In genomic region chr2:12556762-12557161, GRCh38 we compare ENCODE assay signal across 10 cellular contexts.
A peak's percentile ranks its signal among the peaks of the same experiment; 100 is the strongest.
DNase-seq lines count a peak whose midpoint lies in the region; ATAC-seq, FAIRE-seq and TF ChIP-seq lines count a peak whose summit lies in the region.
"Had no signal": no experiment of that assay in that cellular context is flagged by ENCODE, and none has a peak within 500 bp of the region (broad histone marks: within the 10 kb centered on the region; RNA-seq: fewer than 3 reads in every experiment).

No MANE protein-coding gene starts in this region.

- no peak overlapping the region for H3K4me2 ChIP-seq in hepatocyte
- H3K4me2 ChIP-seq: PC-9 had no signal

- no peaks in the 10 kb centered on the region for H4K20me1 ChIP-seq in hepatocyte (ENCODE audit: insufficient read depth, poor library complexity, severe bottlenecking)

- peak overlapping the region in 1 of 2 donors; percentile 9 for H3K4me3 Mint-ChIP-seq in activated T-cell treated with anti-CD3 and anti-CD28 coated beads, Interleukin-2, amount 50 U/mL, for 72 hours

- 47% methylated on average over 5 of the region's 5 CpGs for WGBS in hepatocyte (ENCODE audit: low lambda C conversion rate, missing lambda C conversion rate)
- WGBS in heart left ventricle, 4 donors, result 84 to 92% (median 88%) methylated on average over 5 of the region's 5 CpGs

- no peak overlapping the region for H2AFZ ChIP-seq in hepatocyte
- H2AFZ ChIP-seq: PC-9 had no signal

- peaks cover 0 to 3% of the 10 kb centered on the region in 2 donors for H3K9me3 Mint-ChIP-seq in activated T-cell treated with anti-CD3 and anti-CD28 coated beads, Interleukin-2, amount 50 U/mL, for 72 hours

- no peaks in the 10 kb centered on the region for H3K36me3 ChIP-seq in hepatocyte (replicated peaks; ENCODE audit: insufficient read depth, low read depth)
- no peaks in the 10 kb centered on the region for H3K36me3 ChIP-seq in ascending aorta
- H3K36me3 ChIP-seq in kidney (ENCODE audit: control insufficient read depth in 1 of 2, insufficient read depth in 2 of 2, low read length in 2 of 2), result no peaks in the 10 kb centered on the region
- no peaks in the 10 kb centered on the region for H3K36me3 ChIP-seq in heart left ventricle

- peaks cover 37% of the 10 kb centered on the region for H3K4me1 Mint-ChIP-seq in activated T-cell treated with anti-CD3 and anti-CD28 coated beads, Interleukin-2, amount 50 U/mL, for 72 hours (ENCODE audit: low read depth)

- H3K9ac ChIP-seq in kidney (ENCODE audit: low read length in 2 of 2), result no peak overlapping the region

- TF ChIP-seq POLR2A in heart left ventricle (IDR thresholded peaks at IDR 0.05), result no peak

- FAIRE-seq in kidney (lab: Jason Lieb, UNC), result no peak

- H3K27ac ChIP-seq in hepatocyte, result peak overlapping the region; percentile 70
- H3K27ac ChIP-seq in ascending aorta, result no peak overlapping the region
- no peak overlapping the region for H3K27ac ChIP-seq in kidney (ENCODE audit: low read depth in 2 of 2, low read length in 2 of 2)
- no peak overlapping the region for H3K27ac ChIP-seq in heart left ventricle
- H3K27ac ChIP-seq: PC-9 had no signal

- peaks cover 12% of the 10 kb centered on the region for H3K4me1 ChIP-seq in hepatocyte (ENCODE audit: insufficient read depth)
- peaks cover 0 to 12% of the 10 kb centered on the region in 2 donors for H3K4me1 ChIP-seq in ascending aorta
- H3K4me1 ChIP-seq in kidney (ENCODE audit: control insufficient read depth in 1 of 2, insufficient read depth in 1 of 2, low read depth in 1 of 2, low read length in 2 of 2), result peaks cover 0 to 7% of the 10 kb centered on the region in 2 donors
- H3K4me1 ChIP-seq in heart left ventricle, result peaks cover 0 to 23% (median 10%) of the 10 kb centered on the region in 12 donors

- no peak overlapping the region for H3K4me3 ChIP-seq in hepatocyte
- no peak overlapping the region for H3K4me3 ChIP-seq in ascending aorta
- no peak overlapping the region for H3K4me3 ChIP-seq in kidney (ENCODE audit: low read length in 2 of 2)
- no peak overlapping the region for H3K4me3 ChIP-seq in heart left ventricle
- H3K4me3 ChIP-seq: PC-9 had no signal

- TF ChIP-seq CTCF in hepatocyte (IDR thresholded peaks at IDR 0.05; ENCODE audit: poor library complexity) (no peak), ascending aorta (IDR thresholded peaks at IDR 0.05) (no peak), kidney (IDR thresholded peaks at IDR 0.05; ENCODE audit: borderline replicate concordance, extremely low read depth, insufficient read depth) (no peak), heart left ventricle (IDR thresholded peaks at IDR 0.05) (no peak)

- no peaks in the 10 kb centered on the region for H3K36me3 Mint-ChIP-seq in activated T-cell treated with anti-CD3 and anti-CD28 coated beads, Interleukin-2, amount 50 U/mL, for 72 hours (ENCODE audit: insufficient read depth in 2 of 2)

- DNase-seq in CD1c-positive myeloid dendritic cell (ENCODE audit: extremely low spot score) (peak; percentile 40), HT-29 (ENCODE audit: low spot score) (peak; percentile 3), hepatocyte (ENCODE audit: low spot score) (peak; percentile 62), ascending aorta (ENCODE audit: low spot score in 2 of 2) (no peak), NCI-H1105 treated with DMSO at 0.1 percent for 48 hours (lab: John Stamatoyannopoulos, UW) (no peak), kidney (no peak), heart left ventricle (no peak)
- peak; percentile 11 to 20 for DNase-seq in activated T-cell treated with anti-CD3 and anti-CD28 coated beads, Interleukin-2, amount 50 U/mL, for 72 hours
- DNase-seq: kidney glomerular epithelial cell had no signal

- H3K27me3 Mint-ChIP-seq in activated T-cell treated with anti-CD3 and anti-CD28 coated beads, Interleukin-2, amount 50 U/mL, for 72 hours (ENCODE audit: low read depth), result no peaks in the 10 kb centered on the region

- no peaks in the 10 kb centered on the region for H3K9me3 ChIP-seq in hepatocyte (ENCODE audit: low read depth)
- H3K9me3 ChIP-seq in ascending aorta, result no peaks in the 10 kb centered on the region
- H3K9me3 ChIP-seq in kidney (ENCODE audit: control insufficient read depth in 1 of 2, low read length in 2 of 2), result no peaks in the 10 kb centered on the region
- H3K9me3 ChIP-seq in heart left ventricle, result no peaks in the 10 kb centered on the region

- no peaks in the 10 kb centered on the region for H3K27me3 ChIP-seq in hepatocyte
- no peaks in the 10 kb centered on the region for H3K27me3 ChIP-seq in ascending aorta
- no peaks in the 10 kb centered on the region for H3K27me3 ChIP-seq in heart left ventricle

- no peaks in the 10 kb centered on the region for H3K9me2 ChIP-seq in hepatocyte (replicated peaks; ENCODE audit: insufficient read depth)

- no peaks in the 10 kb centered on the region for H3K79me2 ChIP-seq in hepatocyte

- ATAC-seq in activated T-cell treated with anti-CD3 and anti-CD28 coated beads, Interleukin-2, amount 50 U/mL, for 72 hours (replicated peaks in 1 of 2), result peak; percentile 56 to 64
- no peak for ATAC-seq in heart left ventricle

- intact Hi-C loops in ascending aorta (cut with DNase I) (loop anchor here (5.0 to 10.0 kb wide), 2 partner anchors 161 to 232 kb away; partner anchors contain the start of gene TRIB2), kidney (cut with DNase I) (no loop called here), heart left ventricle (cut with DNase I) (loop anchor here in 3 of 10 donors (10.0 kb wide), 3 partner anchors 138 to 692 kb away; partner anchors contain the start of gene TRIB2 (in 1 of the 3))

- H3K27ac Mint-ChIP-seq in activated T-cell treated with anti-CD3 and anti-CD28 coated beads, Interleukin-2, amount 50 U/mL, for 72 hours, result no peak overlapping the region

Comparison
In these comparisons a context has a peak if more than half of its experiments do, and no peak if none do; other contexts are left out.
1. DNase-seq: peak in CD1c-positive myeloid dendritic cell (single experiment), HT-29 (single experiment), activated T-cell treated with anti-CD3 and anti-CD28 coated beads, Interleukin-2, amount 50 U/mL, for 72 hours (2 of 2) and hepatocyte (single experiment); none in ascending aorta (0 of 2), NCI-H1105 treated with DMSO at 0.1 percent for 48 hours (single experiment), kidney (single experiment) and heart left ventricle (0 of 5).
2. ATAC-seq: peak in activated T-cell treated with anti-CD3 and anti-CD28 coated beads, Interleukin-2, amount 50 U/mL, for 72 hours (2 of 2); none in heart left ventricle (0 of 4).